ENCODE assay signal across 1 cellular context in the genomic region with DNA sequence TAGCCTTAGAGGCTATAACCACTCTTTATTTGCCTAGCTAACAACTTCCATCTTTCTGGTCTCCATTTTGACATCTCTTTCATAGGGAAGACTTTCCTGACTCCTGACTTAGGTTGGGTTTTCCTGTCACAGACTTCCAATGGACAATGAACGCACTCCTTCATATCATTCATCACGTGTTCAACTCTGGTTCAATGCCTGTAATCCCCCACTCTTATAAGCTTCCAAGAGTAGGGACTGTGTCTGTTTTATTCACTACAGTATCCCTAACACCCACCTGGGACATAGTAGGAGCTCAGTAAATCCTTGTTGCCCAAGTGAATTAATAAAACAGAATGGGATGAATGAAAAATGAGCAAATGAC.
TF ChIP-seq lines count a peak whose summit lies in the region.

No MANE protein-coding gene starts in this region.

TF ChIP-seq in GM23338, 12 proteins besides CTCF, POLR2A, EP300 and RAD21 (continued from another document):
- TF ChIP-seq EZH2 (IDR thresholded peaks at IDR 0.05; ENCODE audit: low read depth, unreplicated experiment): no peak
- TF ChIP-seq JUNB (IDR thresholded peaks at IDR 0.05; ENCODE audit: unreplicated experiment): no peak
- TF ChIP-seq ZNF331 (CRISPR knock-in tag; IDR thresholded peaks at IDR 0.05; ENCODE audit: low read depth): no peak
- TF ChIP-seq, protein P1, sequence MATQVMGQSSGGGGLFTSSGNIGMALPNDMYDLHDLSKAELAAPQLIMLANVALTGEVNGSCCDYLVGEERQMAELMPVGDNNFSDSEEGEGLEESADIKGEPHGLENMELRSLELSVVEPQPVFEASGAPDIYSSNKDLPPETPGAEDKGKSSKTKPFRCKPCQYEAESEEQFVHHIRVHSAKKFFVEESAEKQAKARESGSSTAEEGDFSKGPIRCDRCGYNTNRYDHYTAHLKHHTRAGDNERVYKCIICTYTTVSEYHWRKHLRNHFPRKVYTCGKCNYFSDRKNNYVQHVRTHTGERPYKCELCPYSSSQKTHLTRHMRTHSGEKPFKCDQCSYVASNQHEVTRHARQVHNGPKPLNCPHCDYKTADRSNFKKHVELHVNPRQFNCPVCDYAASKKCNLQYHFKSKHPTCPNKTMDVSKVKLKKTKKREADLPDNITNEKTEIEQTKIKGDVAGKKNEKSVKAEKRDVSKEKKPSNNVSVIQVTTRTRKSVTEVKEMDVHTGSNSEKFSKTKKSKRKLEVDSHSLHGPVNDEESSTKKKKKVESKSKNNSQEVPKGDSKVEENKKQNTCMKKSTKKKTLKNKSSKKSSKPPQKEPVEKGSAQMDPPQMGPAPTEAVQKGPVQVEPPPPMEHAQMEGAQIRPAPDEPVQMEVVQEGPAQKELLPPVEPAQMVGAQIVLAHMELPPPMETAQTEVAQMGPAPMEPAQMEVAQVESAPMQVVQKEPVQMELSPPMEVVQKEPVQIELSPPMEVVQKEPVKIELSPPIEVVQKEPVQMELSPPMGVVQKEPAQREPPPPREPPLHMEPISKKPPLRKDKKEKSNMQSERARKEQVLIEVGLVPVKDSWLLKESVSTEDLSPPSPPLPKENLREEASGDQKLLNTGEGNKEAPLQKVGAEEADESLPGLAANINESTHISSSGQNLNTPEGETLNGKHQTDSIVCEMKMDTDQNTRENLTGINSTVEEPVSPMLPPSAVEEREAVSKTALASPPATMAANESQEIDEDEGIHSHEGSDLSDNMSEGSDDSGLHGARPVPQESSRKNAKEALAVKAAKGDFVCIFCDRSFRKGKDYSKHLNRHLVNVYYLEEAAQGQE (IDR thresholded peaks at IDR 0.05; ENCODE audit: unreplicated experiment): no peak
- TF ChIP-seq CREB1 (CRISPR knock-in tag; IDR thresholded peaks at IDR 0.05; ENCODE audit: low read depth): no peak
- no peak for TF ChIP-seq POLR2AphosphoS5 (IDR thresholded peaks at IDR 0.05; ENCODE audit: low read depth)
- TF ChIP-seq NANOG (IDR thresholded peaks at IDR 0.05; ENCODE audit: borderline replicate concordance): no peak
- TF ChIP-seq ZNF114 (CRISPR knock-in tag; IDR thresholded peaks at IDR 0.05): no peak
TF ChIP-seq in GM23338: peak in this region for 0.
